Comparison of ENCODE assay signal across 8 cellular contexts in genomic region chr17:30697619-30698460, GRCh38.
DNase-seq lines count a peak whose midpoint lies in the region; FAIRE-seq and TF ChIP-seq lines count a peak whose summit lies in the region.
"Not testable (repeated sequence)": the region's sequence is repeated elsewhere in the genome, so short reads cannot be mapped to it uniquely, and the experiment has no call there.

No MANE protein-coding gene starts in this region.

- H3K27ac Mint-ChIP-seq in activated CD4-positive, alpha-beta memory T cell treated with anti-CD3 and anti-CD28 coated beads, Interleukin-2, amount 10 ng/mL, durations not matched to agents 7 days and 5 days: not testable (repeated sequence)

- not testable (repeated sequence) for H3K36me3 ChIP-seq in Karpas-422 (ENCODE audit: insufficient read depth, low read length); colonic mucosa; keratinocyte (ENCODE audit: control insufficient read depth in 2 of 2, extremely low read depth in 1 of 2, insufficient read depth in 2 of 2, low read length in 2 of 2); small intestine (ENCODE audit: control insufficient read depth in 2 of 2, insufficient read depth in 2 of 2, low read length in 2 of 2); vagina

- peak overlapping the region; percentile 78 for H3K4me3 Mint-ChIP-seq in activated CD4-positive, alpha-beta memory T cell treated with anti-CD3 and anti-CD28 coated beads, Interleukin-2, amount 10 ng/mL, durations not matched to agents 7 days and 5 days

- not testable (repeated sequence) for H3K9me2 ChIP-seq in Karpas-422 (replicated peaks; ENCODE audit: insufficient read depth, low read length)

- not testable (repeated sequence) for H3K9me1 ChIP-seq in keratinocyte (ENCODE audit: control insufficient read depth, extremely low read depth, insufficient read depth, low read length)

- dilution Hi-C loops in keratinocyte (cut with MboI; ENCODE audit: extremely low pct_ligation_motif_present, low sequenced_read_pairs): not testable (repeated sequence)

- peaks cover 24% of the 10 kb centered on the region for H3K27me3 Mint-ChIP-seq in activated CD4-positive, alpha-beta memory T cell treated with anti-CD3 and anti-CD28 coated beads, Interleukin-2, amount 10 ng/mL, durations not matched to agents 7 days and 5 days

- WGBS in small intestine, 3 donors: 2 to 7% (median 6%) methylated on average over 26 to 32 of the region's 32 CpGs

- H3K4me1 Mint-ChIP-seq in activated CD4-positive, alpha-beta memory T cell treated with anti-CD3 and anti-CD28 coated beads, Interleukin-2, amount 10 ng/mL, durations not matched to agents 7 days and 5 days: peaks cover 11% of the 10 kb centered on the region

- TF ChIP-seq POLR2A in vagina (IDR thresholded peaks at IDR 0.05): not testable (repeated sequence)

- peak overlapping the region; percentile 42; the same call in 1 of the 2 replicates for H3K4me3 ChIP-seq in GM08714 (ENCODE audit: low read length)
- peak overlapping the region; percentile 22; the same call in 1 of the 2 replicates for H3K4me3 ChIP-seq in Karpas-422 (ENCODE audit: low read length)
- peak overlapping the region; percentile 27 for H3K4me3 ChIP-seq in colonic mucosa
- H3K4me3 ChIP-seq in keratinocyte (ENCODE audit: control insufficient read depth in 2 of 3, extremely low read depth in 1 of 3, insufficient read depth in 2 of 3, low read depth in 1 of 3, low read length in 3 of 3): peak overlapping the region; percentile 21 to 63 (median 62)
- H3K4me3 ChIP-seq in small intestine (ENCODE audit: low read depth in 1 of 2, low read length in 2 of 2): peak overlapping the region in 1 of 2 donors; percentile 27
- H3K4me3 ChIP-seq in vagina: peak overlapping the region; percentile 25 to 42

- H3K27me3 ChIP-seq in Karpas-422 (ENCODE audit: low read length); colonic mucosa; keratinocyte (ENCODE audit: control insufficient read depth, extremely low read depth, insufficient read depth, low read length); small intestine (ENCODE audit: control insufficient read depth in 2 of 2, insufficient read depth in 2 of 2, low read length in 2 of 2); vagina: not testable (repeated sequence)

- DNase-seq in Karpas-422 (peak; percentile 84), NOMO-1 (lab: John Stamatoyannopoulos, UW; ENCODE audit: unreplicated experiment in 2 of 2) (peak; percentile 21 to 51), colonic mucosa (peak; percentile 83), small intestine (peak; percentile 70)
- DNase-seq in activated CD4-positive, alpha-beta memory T cell treated with anti-CD3 and anti-CD28 coated beads, Interleukin-2, amount 10 ng/mL, durations not matched to agents 7 days and 5 days: peak; percentile 72
- DNase-seq in keratinocyte (ENCODE audit: low read depth, low spot score); vagina (ENCODE audit: extremely low spot score in 2 of 2): not testable (repeated sequence)

- H2AFZ ChIP-seq in Karpas-422 (ENCODE audit: low read length): not testable (repeated sequence)
- H2AFZ ChIP-seq in keratinocyte (ENCODE audit: control insufficient read depth, low read length): peak overlapping the region; percentile 89

- peak; percentile 89 for TF ChIP-seq CTCF in colonic mucosa (IDR thresholded peaks at IDR 0.05)
- TF ChIP-seq CTCF in keratinocyte (optimal IDR thresholded peaks at IDR 0.05 in 1 of 3, IDR thresholded peaks at IDR 0.05 in 1 of 3, conservative IDR thresholded peaks at IDR 0.05 in 1 of 3; ENCODE audit: extremely low read depth in 1 of 3, insufficient read depth in 2 of 3, low read length in 3 of 3): peak in 2 of 3 experiments; percentile 59 to 90
- peak; percentile 61 to 86 (median 78) for TF ChIP-seq CTCF in vagina (IDR thresholded peaks at IDR 0.05)

- H4K20me1 ChIP-seq in Karpas-422 (ENCODE audit: insufficient read depth, low read depth, low read length); keratinocyte (ENCODE audit: control insufficient read depth, extremely low read depth, insufficient read depth, low read length): not testable (repeated sequence)

- intact Hi-C loops in colonic mucosa (cut with DNase I); vagina (cut with DNase I): not testable (repeated sequence)

- not testable (repeated sequence) for H3K9ac ChIP-seq in Karpas-422 (ENCODE audit: low read length); colonic mucosa (ENCODE audit: low read depth in 2 of 2, low read length in 2 of 2)
- H3K9ac ChIP-seq in keratinocyte (ENCODE audit: control insufficient read depth, extremely low read depth, insufficient read depth, low read length): peak overlapping the region; percentile 50

- not testable (repeated sequence) for H3K9me3 ChIP-seq in Karpas-422 (ENCODE audit: low read length); colonic mucosa; keratinocyte (ENCODE audit: control insufficient read depth, low read depth, low read length); small intestine (ENCODE audit: control insufficient read depth, low read depth); vagina

- not testable (repeated sequence) for H3K79me2 ChIP-seq in Karpas-422 (ENCODE audit: low read length); keratinocyte (ENCODE audit: control insufficient read depth, insufficient read depth, low read length)

- not testable (repeated sequence) for H3K9me3 Mint-ChIP-seq in activated CD4-positive, alpha-beta memory T cell treated with anti-CD3 and anti-CD28 coated beads, Interleukin-2, amount 10 ng/mL, durations not matched to agents 7 days and 5 days

- H3K4me1 ChIP-seq in Karpas-422 (ENCODE audit: low read length); colonic mucosa; keratinocyte (ENCODE audit: control insufficient read depth, extremely low read depth, insufficient read depth, low read length); small intestine (ENCODE audit: control insufficient read depth in 2 of 2, insufficient read depth in 1 of 2, low read depth in 1 of 2, low read length in 1 of 2): not testable (repeated sequence)
- peaks cover 11% of the 10 kb centered on the region for H3K4me1 ChIP-seq in vagina

- CTCF ChIA-PET in activated CD4-positive, alpha-beta memory T cell treated with anti-CD3 and anti-CD28 coated beads, Interleukin-2, amount 10 ng/mL, durations not matched to agents 7 days and 5 days (lab: Charles Lee): interaction anchor here (0.6 to 1.5 kb wide), 4 partner anchors 9 to 221 kb away, joined by 3 to 7 read pairs (median 4); no protein-coding TSS in a partner anchor

- H3K27ac ChIP-seq in Karpas-422 (ENCODE audit: low read length); colonic mucosa; keratinocyte (ENCODE audit: control insufficient read depth, insufficient read depth, low read length); small intestine (ENCODE audit: low read depth in 1 of 2, low read length in 1 of 2); vagina: not testable (repeated sequence)

- H3K4me2 ChIP-seq in Karpas-422 (ENCODE audit: low read depth, low read length, poor library complexity, severe bottlenecking) (peak overlapping the region; percentile 54), keratinocyte (ENCODE audit: control insufficient read depth, extremely low read depth, insufficient read depth, low read depth, low read length) (peak overlapping the region; percentile 66)

- H3K36me3 Mint-ChIP-seq in activated CD4-positive, alpha-beta memory T cell treated with anti-CD3 and anti-CD28 coated beads, Interleukin-2, amount 10 ng/mL, durations not matched to agents 7 days and 5 days (ENCODE audit: low read depth): not testable (repeated sequence)

- POLR2A ChIA-PET in activated CD4-positive, alpha-beta memory T cell treated with anti-CD3 and anti-CD28 coated beads, Interleukin-2, amount 10 ng/mL, durations not matched to agents 7 days and 5 days (lab: Charles Lee): not testable (repeated sequence)

- FAIRE-seq in keratinocyte (lab: Jason Lieb, UNC): peak; percentile 67
- not testable (repeated sequence) for FAIRE-seq in small intestine (lab: Jason Lieb, UNC)
